20 cellular contexts compared by ENCODE assay signal in genomic region chr10:118710487-118710886, GRCh38. TPM values are rescaled to one million over a fixed set of nuclear protein-coding genes. Genes with fewer than 3 reads are reported as not detected.
DNase-seq lines count a peak whose midpoint lies in the region; ATAC-seq and TF ChIP-seq lines count a peak whose summit lies in the region.
"Had no signal": no experiment of that assay in that cellular context is flagged by ENCODE, and none has a peak within 500 bp of the region (broad histone marks: within the 10 kb centered on the region; RNA-seq: fewer than 3 reads in every experiment).

No MANE protein-coding gene starts in this region.

- peaks cover 18% of the 10 kb centered on the region for H3K36me3 Mint-ChIP-seq in CD4-positive, CD25-positive, alpha-beta regulatory T cell
- H3K36me3 Mint-ChIP-seq in endodermal cell (ENCODE audit: low read depth) = peaks cover 17% of the 10 kb centered on the region
- H3K36me3 Mint-ChIP-seq in neural progenitor cell = peaks cover 16% of the 10 kb centered on the region

- H3K27me3 Mint-ChIP-seq in CD4-positive, CD25-positive, alpha-beta regulatory T cell = no peaks in the 10 kb centered on the region
- H3K27me3 Mint-ChIP-seq in endodermal cell (ENCODE audit: insufficient read depth) = no peaks in the 10 kb centered on the region
- H3K27me3 Mint-ChIP-seq in neural progenitor cell (ENCODE audit: insufficient read depth, low read depth) = peaks cover 2% of the 10 kb centered on the region

- H3K9me3 Mint-ChIP-seq in CD4-positive, CD25-positive, alpha-beta regulatory T cell = peaks cover 0 to 2% (median 0%) of the 10 kb centered on the region in 7 donors
- H3K9me3 Mint-ChIP-seq in endodermal cell = peaks cover 4% of the 10 kb centered on the region
- H3K9me3 Mint-ChIP-seq in neural progenitor cell = no peaks in the 10 kb centered on the region
- H3K9me3 Mint-ChIP-seq: CD14-positive monocyte; CD8-positive, alpha-beta T cell had no signal

- no peak overlapping the region for H3K4me2 ChIP-seq in neural progenitor cell
- H3K4me2 ChIP-seq: A549, BLaER1 had no signal

- no peak overlapping the region for H3K27ac ChIP-seq in CD4-positive, CD25-positive, alpha-beta regulatory T cell (ENCODE audit: insufficient read depth, low read length, poor library complexity, severe bottlenecking)
- H3K27ac ChIP-seq in endodermal cell (ENCODE audit: low read depth, low read length) = no peak overlapping the region
- H3K27ac ChIP-seq in neural progenitor cell = no peak overlapping the region
- no peak overlapping the region for H3K27ac ChIP-seq in upper lobe of right lung
- H3K27ac ChIP-seq: 22Rv1, A549, BLaER1, HL-60 had no signal

- DNase-seq in CD4-positive, CD25-positive, alpha-beta regulatory T cell = no peak
- peak; percentile 74 for DNase-seq in NB4 (ENCODE audit: low read depth)
- no peak for DNase-seq in endodermal cell
- DNase-seq in neural progenitor cell (ENCODE audit: low spot score) = no peak
- DNase-seq in Ammon's horn (ENCODE audit: low spot score) = no peak
- no peak for DNase-seq in upper lobe of right lung
- DNase-seq in NCI-H82 (lab: John Stamatoyannopoulos, UW) = no peak
- DNase-seq: AML-193; Calu3; CD8-positive, alpha-beta T cell; DMS79 treated with DMSO at 0.1 percent for 48 hours; IMR-90 had no signal

- no peak overlapping the region for H3K4me3 Mint-ChIP-seq in CD4-positive, CD25-positive, alpha-beta regulatory T cell
- H3K4me3 Mint-ChIP-seq in endodermal cell (no peak overlapping the region), neural progenitor cell (no peak overlapping the region)
- H3K4me3 Mint-ChIP-seq: CD14-positive monocyte; CD8-positive, alpha-beta T cell had no signal

- no peak overlapping the region for H3K9ac ChIP-seq in endodermal cell (ENCODE audit: extremely low read depth, low read length, poor library complexity, severe bottlenecking)
- no peak overlapping the region for H3K9ac ChIP-seq in neural progenitor cell
- H3K9ac ChIP-seq: BLaER1 had no signal

- H2AFZ ChIP-seq in neural progenitor cell (replicated peaks) = no peak overlapping the region

- peaks cover 20% of the 10 kb centered on the region for H3K79me2 ChIP-seq in neural progenitor cell (ENCODE audit: low read depth)

- no peak for TF ChIP-seq POLR2A in NB4 (IDR thresholded peaks at IDR 0.05; ENCODE audit: extremely low read depth, insufficient read length)

- 60% methylated on average over 1 of the region's 1 CpG; no CpG with 5 or more reads in 1 of the 2 experiments for WGBS in endodermal cell (ENCODE audit: insufficient coverage in 1 of 2, insufficient read length in 1 of 2), 2 experiments

- H3K36me3 ChIP-seq in CD4-positive, CD25-positive, alpha-beta regulatory T cell (ENCODE audit: control insufficient read depth, insufficient read depth, low read length) = no peaks in the 10 kb centered on the region
- H3K36me3 ChIP-seq in endodermal cell (ENCODE audit: control insufficient read depth, insufficient read depth, low read length) (peaks cover 3% of the 10 kb centered on the region), neural progenitor cell (no peaks in the 10 kb centered on the region), upper lobe of right lung (peaks cover 22% of the 10 kb centered on the region)
- H3K36me3 ChIP-seq: HAP-1 had no signal

- TF ChIP-seq CTCF in NB4 (IDR thresholded peaks at IDR 0.05; ENCODE audit: low read depth, low read length) = no peak
- no peak for TF ChIP-seq CTCF in endodermal cell (conservative IDR thresholded peaks at IDR 0.05)
- TF ChIP-seq CTCF in neural progenitor cell (IDR thresholded peaks at IDR 0.05) = no peak
- TF ChIP-seq CTCF in upper lobe of right lung (IDR thresholded peaks at IDR 0.05) = no peak

- intact Hi-C loops in upper lobe of right lung (cut with DNase I) = no loop called here

- peaks cover 13% of the 10 kb centered on the region for H3F3A ChIP-seq in neural progenitor cell (ENCODE audit: low read depth)

- H4K20me1 ChIP-seq in neural progenitor cell (ENCODE audit: low read depth) = peaks cover 10% of the 10 kb centered on the region

- ATAC-seq in CD4-positive, CD25-positive, alpha-beta regulatory T cell (ENCODE audit: low read depth in 2 of 2) = no peak
- ATAC-seq in upper lobe of right lung = no peak
- ATAC-seq in HG03442 (IDR thresholded peaks at IDR 0.05; ENCODE audit: unreplicated experiment) = no peak
- ATAC-seq: A549; CD8-positive, alpha-beta T cell; GM12878 had no signal

- no peaks in the 10 kb centered on the region for H3K4me1 ChIP-seq in CD4-positive, CD25-positive, alpha-beta regulatory T cell (ENCODE audit: control insufficient read depth, insufficient read depth, low read length, poor library complexity, severe bottlenecking)
- peaks cover 10% of the 10 kb centered on the region for H3K4me1 ChIP-seq in endodermal cell (ENCODE audit: control insufficient read depth, insufficient read depth, low read length)
- H3K4me1 ChIP-seq in neural progenitor cell = peaks cover 15% of the 10 kb centered on the region
- no peaks in the 10 kb centered on the region for H3K4me1 ChIP-seq in upper lobe of right lung
- H3K4me1 ChIP-seq: A549, BLaER1 had no signal

- no peaks in the 10 kb centered on the region for H3K27me3 ChIP-seq in CD4-positive, CD25-positive, alpha-beta regulatory T cell (ENCODE audit: control insufficient read depth, insufficient read depth, low read length)
- H3K27me3 ChIP-seq in endodermal cell (ENCODE audit: control insufficient read depth, insufficient read depth, low read length, poor library complexity, severe bottlenecking) (no peaks in the 10 kb centered on the region), neural progenitor cell (no peaks in the 10 kb centered on the region), upper lobe of right lung (no peaks in the 10 kb centered on the region)
- H3K27me3 ChIP-seq: BLaER1 had no signal

- no peaks in the 10 kb centered on the region for H3K9me3 ChIP-seq in CD4-positive, CD25-positive, alpha-beta regulatory T cell (ENCODE audit: control insufficient read depth in 2 of 2, low read length in 2 of 2)
- no peaks in the 10 kb centered on the region for H3K9me3 ChIP-seq in endodermal cell (ENCODE audit: control insufficient read depth, low read length)
- no peaks in the 10 kb centered on the region for H3K9me3 ChIP-seq in neural progenitor cell (ENCODE audit: low read depth)
- no peaks in the 10 kb centered on the region for H3K9me3 ChIP-seq in upper lobe of right lung
- H3K9me3 ChIP-seq: A549, BLaER1, HAP-1 had no signal

- peaks cover 7 to 16% (median 14%) of the 10 kb centered on the region in 4 donors for H3K4me1 Mint-ChIP-seq in CD4-positive, CD25-positive, alpha-beta regulatory T cell
- H3K4me1 Mint-ChIP-seq in endodermal cell (peaks cover 34% of the 10 kb centered on the region), neural progenitor cell (no peaks in the 10 kb centered on the region)
- H3K4me1 Mint-ChIP-seq: CD14-positive monocyte had no signal

- no peak overlapping the region for H3K4me3 ChIP-seq in CD4-positive, CD25-positive, alpha-beta regulatory T cell (ENCODE audit: low read depth, low read length)
- H3K4me3 ChIP-seq in NB4 (ENCODE audit: low read depth, low read length) (no peak overlapping the region), endodermal cell (ENCODE audit: low read length) (peak overlapping the region; percentile 1), neural progenitor cell (no peak overlapping the region), upper lobe of right lung (no peak overlapping the region)
- H3K4me3 ChIP-seq: A549, BLaER1, GM12878, HAP-1 had no signal

- peak overlapping the region in 2 of 3 donors; percentile 38 to 65 for H3K27ac Mint-ChIP-seq in CD4-positive, CD25-positive, alpha-beta regulatory T cell
- H3K27ac Mint-ChIP-seq in endodermal cell (peak overlapping the region; percentile 23), neural progenitor cell (peak overlapping the region; percentile 38)
- H3K27ac Mint-ChIP-seq: CD8-positive, alpha-beta T cell had no signal

RNA-seq across cellular contexts. Expression of gene CACUL1, which starts 44.3 kb away (rescaled TPM):
- total RNA-seq in CD4-positive, CD25-positive, alpha-beta regulatory T cell = 24.6 TPM
- 10 to 100 TPM; 23.4 to 31.4 (median 24.7) TPM for polyA plus RNA-seq in CD4-positive, CD25-positive, alpha-beta regulatory T cell
- total RNA-seq in endodermal cell = 10 to 100 TPM; 37.5 to 38.9 TPM
- 23.7 TPM for polyA plus RNA-seq in endodermal cell (2013, experiment 1 of 2)
- polyA plus RNA-seq in endodermal cell (2013, experiment 2 of 2) = 23.1 TPM
- total RNA-seq in neural progenitor cell (ENCODE audit: low replicate concordance) = 28.3 and 38.8 TPM in 2 replicates
- total RNA-seq in upper lobe of right lung = 47.7 TPM
